10 cellular contexts compared by ENCODE assay signal in the genomic region with DNA sequence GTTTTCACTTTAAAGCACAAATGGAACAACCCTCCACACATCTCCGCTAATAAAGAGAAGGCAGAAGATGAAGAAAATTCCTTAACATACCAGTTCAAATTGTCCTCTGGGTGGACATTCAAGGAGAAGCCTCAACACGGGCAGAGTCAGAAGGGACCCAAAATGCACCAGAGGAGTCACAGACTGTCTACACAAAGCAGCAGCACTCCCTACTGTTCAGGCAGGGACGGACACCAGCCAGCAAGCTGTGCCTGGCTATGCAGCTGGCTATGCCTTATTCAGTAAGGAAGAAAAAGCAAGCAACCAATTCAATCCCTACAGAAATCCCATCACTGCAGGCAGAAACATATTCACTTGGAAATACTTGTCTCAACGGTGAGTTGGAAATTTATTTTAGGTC. TPM values are rescaled to one million over a fixed set of nuclear protein-coding genes. Genes with fewer than 3 reads are reported as not detected.
A peak's percentile ranks its signal among the peaks of the same experiment; 100 is the strongest.
DNase-seq lines count a peak whose midpoint lies in the region; ATAC-seq and TF ChIP-seq lines count a peak whose summit lies in the region.
"Had no signal": no experiment of that assay in that cellular context is flagged by ENCODE, and none has a peak within 500 bp of the region (broad histone marks: within the 10 kb centered on the region; RNA-seq: fewer than 3 reads in every experiment).

No MANE protein-coding gene starts in this region.

- TF ChIP-seq CTCF in GM12865 (IDR thresholded peaks at IDR 0.05; ENCODE audit: insufficient read depth, low read depth, low read length, missing control alignments) (peak; percentile 14), RWPE1 (conservative IDR thresholded peaks at IDR 0.05; ENCODE audit: low read depth) (no peak), fibroblast of pulmonary artery (IDR thresholded peaks at IDR 0.05; ENCODE audit: low read length, missing control alignments) (peak; percentile 18), endothelial cell (IDR thresholded peaks at IDR 0.05; ENCODE audit: unreplicated experiment) (no peak)

- H3K4me1 Mint-ChIP-seq in activated T-helper 17 cell treated with anti-CD3 and anti-CD28 coated beads, Interleukin-2, amount 50 U/mL, for 72 hours: peaks cover 25% of the 10 kb centered on the region
- H3K4me1 Mint-ChIP-seq in endothelial cell (ENCODE audit: unreplicated experiment): peaks cover 13% of the 10 kb centered on the region

- no peak for ATAC-seq in activated T-helper 17 cell treated with anti-CD3 and anti-CD28 coated beads, Interleukin-2, amount 50 U/mL, for 72 hours (replicated peaks)

- peaks cover 43% of the 10 kb centered on the region for H3K36me3 Mint-ChIP-seq in activated T-helper 17 cell treated with anti-CD3 and anti-CD28 coated beads, Interleukin-2, amount 50 U/mL, for 72 hours (ENCODE audit: low read depth)
- peaks cover 3% of the 10 kb centered on the region for H3K36me3 Mint-ChIP-seq in endothelial cell (ENCODE audit: low read depth, unreplicated experiment)

- DNase-seq in GM12865 (ENCODE audit: low read depth) (no peak), RWPE1 (ENCODE audit: low spot score) (no peak), fibroblast of pulmonary artery (ENCODE audit: low read depth) (no peak), occipital lobe (lab: John Stamatoyannopoulos, UW) (peak; percentile 27), endothelial cell (ENCODE audit: low spot score) (no peak), NCI-H2107 (lab: John Stamatoyannopoulos, UW) (no peak), NCI-H1092 treated with DMSO at 0.1 percent for 48 hours (lab: John Stamatoyannopoulos, UW) (no peak)
- DNase-seq: DMS53 had no signal

- no peak overlapping the region for H3K27ac Mint-ChIP-seq in activated T-helper 17 cell treated with anti-CD3 and anti-CD28 coated beads, Interleukin-2, amount 50 U/mL, for 72 hours
- no peak overlapping the region for H3K27ac Mint-ChIP-seq in endothelial cell (ENCODE audit: unreplicated experiment)

- H3K27me3 Mint-ChIP-seq in activated T-helper 17 cell treated with anti-CD3 and anti-CD28 coated beads, Interleukin-2, amount 50 U/mL, for 72 hours: no peaks in the 10 kb centered on the region
- H3K27me3 Mint-ChIP-seq in endothelial cell (ENCODE audit: unreplicated experiment): no peaks in the 10 kb centered on the region

- no peak overlapping the region for H3K4me3 Mint-ChIP-seq in activated T-helper 17 cell treated with anti-CD3 and anti-CD28 coated beads, Interleukin-2, amount 50 U/mL, for 72 hours
- H3K4me3 Mint-ChIP-seq in endothelial cell (ENCODE audit: unreplicated experiment): no peak overlapping the region

- H3K27ac ChIP-seq in RWPE1: peak overlapping the region; percentile 90
- H3K27ac ChIP-seq: SJCRH30 had no signal

- CTCF ChIA-PET in RWPE1 (lab: Yijun Ruan, JAX): no interaction called here

- H3K4me3 ChIP-seq in GM12865 (ENCODE audit: low read depth, low read length) (no peak overlapping the region), fibroblast of pulmonary artery (replicated peaks; ENCODE audit: low read depth, low read length) (no peak overlapping the region)
- H3K4me3 ChIP-seq: SJCRH30 had no signal

- H3K9me3 Mint-ChIP-seq in activated T-helper 17 cell treated with anti-CD3 and anti-CD28 coated beads, Interleukin-2, amount 50 U/mL, for 72 hours: no peaks in the 10 kb centered on the region
- no peaks in the 10 kb centered on the region for H3K9me3 Mint-ChIP-seq in endothelial cell (ENCODE audit: unreplicated experiment)

- POLR2A ChIA-PET in RWPE1 (lab: Yijun Ruan, JAX; ENCODE audit: low non-redundant PET): no interaction called here

RNA-seq across cellular contexts. Expression of a gene that starts 8.1 kb away (rescaled TPM):
- total RNA-seq in occipital lobe (78.0 TPM), endothelial cell (ENCODE audit: unreplicated experiment) (92.8 TPM)
- 100 to 1,000 TPM in 1 of 2 donors, 10 to 100 TPM in 1; 79.5 to 118 TPM for total RNA-seq in activated T-helper 17 cell treated with anti-CD3 and anti-CD28 coated beads, Interleukin-2, amount 50 U/mL, for 72 hours

RNA-seq across cellular contexts. Expression of a gene that starts 10.7 kb away (rescaled TPM):
- total RNA-seq in occipital lobe: 31.5 TPM
- 10 to 100 TPM; 12.0 to 14.9 TPM for total RNA-seq in activated T-helper 17 cell treated with anti-CD3 and anti-CD28 coated beads, Interleukin-2, amount 50 U/mL, for 72 hours
- 67.4 TPM for total RNA-seq in endothelial cell (ENCODE audit: unreplicated experiment)

RNA-seq across cellular contexts. Expression of a gene that starts 41.2 kb away (rescaled TPM):
- 3.7 TPM for total RNA-seq in occipital lobe
- total RNA-seq in activated T-helper 17 cell treated with anti-CD3 and anti-CD28 coated beads, Interleukin-2, amount 50 U/mL, for 72 hours: under 1 TPM; 0.06 to 0.32 TPM
- 1.6 TPM for total RNA-seq in endothelial cell (ENCODE audit: unreplicated experiment)

RNA-seq across cellular contexts. Expression of a gene that starts 42.6 kb away (rescaled TPM):
- total RNA-seq in occipital lobe: 40.7 TPM
- total RNA-seq in activated T-helper 17 cell treated with anti-CD3 and anti-CD28 coated beads, Interleukin-2, amount 50 U/mL, for 72 hours: 10 to 100 TPM; 51.4 to 82.9 TPM
- 82.1 TPM for total RNA-seq in endothelial cell (ENCODE audit: unreplicated experiment)

Comparison
In these comparisons a context has a peak if more than half of its experiments do, and no peak if none do; other contexts are left out.
1. CTCF ChIP-seq: peak in GM12865 (single experiment) and fibroblast of pulmonary artery (single experiment); none in RWPE1 (single experiment) and endothelial cell (single experiment).